14 cellular contexts compared by ENCODE assay signal in genomic region chr16:68436581-68436980, GRCh38. TPM values are rescaled to one million over a fixed set of nuclear protein-coding genes. Genes with fewer than 3 reads are reported as not detected.
DNase-seq lines count a peak whose midpoint lies in the region; ATAC-seq and TF ChIP-seq lines count a peak whose summit lies in the region.
"Had no signal": no experiment of that assay in that cellular context is flagged by ENCODE, and none has a peak within 500 bp of the region (broad histone marks: within the 10 kb centered on the region; RNA-seq: fewer than 3 reads in every experiment).

No MANE protein-coding gene starts in this region.

- no peaks in the 10 kb centered on the region for H3K27me3 ChIP-seq in NT2/D1 (ENCODE audit: insufficient read depth, insufficient read length)
- H3K27me3 ChIP-seq in thyroid gland = no peaks in the 10 kb centered on the region
- H3K27me3 ChIP-seq: ascending aorta; BLaER1 treated with 17β-estradiol and CSF1 and Interleukin-3, amounts not matched to agents 10 nM and 100 nM had no signal

- H3K4me1 ChIP-seq in NT2/D1 (ENCODE audit: insufficient read depth, insufficient read length) (no peaks in the 10 kb centered on the region), thyroid gland (no peaks in the 10 kb centered on the region)
- H3K4me1 ChIP-seq: ascending aorta; BLaER1 treated with 17β-estradiol and CSF1 and Interleukin-3, amounts not matched to agents 10 nM and 100 nM; left ventricle myocardium inferior had no signal

- TF ChIP-seq CTCF in 22Rv1 (IDR thresholded peaks at IDR 0.05) (peak; percentile 58), GM12864 (IDR thresholded peaks at IDR 0.05; ENCODE audit: low read depth, low read length, missing control alignments) (peak; percentile 55), thyroid gland (IDR thresholded peaks at IDR 0.05) (no peak)

- H3K36me3 ChIP-seq in NT2/D1 (ENCODE audit: insufficient read depth, insufficient read length, low read length) (no peaks in the 10 kb centered on the region), thyroid gland (no peaks in the 10 kb centered on the region)
- H3K36me3 ChIP-seq: ascending aorta; BLaER1 treated with 17β-estradiol and CSF1 and Interleukin-3, amounts not matched to agents 10 nM and 100 nM; left ventricle myocardium inferior had no signal

- DNase-seq in GM12864 (ENCODE audit: low read depth) = no peak
- peak; percentile 47 for DNase-seq in NT2/D1 (ENCODE audit: low read depth, low spot score)
- DNase-seq in erythroblast (lab: John Stamatoyannopoulos, UW) = peak; percentile 45 to 56
- no peak for DNase-seq in cortex of kidney (lab: John Stamatoyannopoulos, UW)
- DNase-seq in thyroid gland = no peak
- DNase-seq in NCI-H345 treated with DMSO at 0.1 percent for 48 hours (lab: John Stamatoyannopoulos, UW; ENCODE audit: unreplicated experiment) = no peak
- DNase-seq: activated CD8-positive, alpha-beta memory T cell treated with anti-CD3 and anti-CD28 coated beads, Interleukin-2, amount 50 U/mL, for 4 hours; left ventricle myocardium inferior; NCI-H69 had no signal

- TF ChIP-seq POLR2A in erythroblast (IDR thresholded peaks at IDR 0.05; ENCODE audit: low read length) (no peak), thyroid gland (IDR thresholded peaks at IDR 0.05) (no peak)

- H3K9me3 ChIP-seq in NT2/D1 (ENCODE audit: insufficient read depth, low read length) (peaks cover 20% of the 10 kb centered on the region), thyroid gland (no peaks in the 10 kb centered on the region)
- H3K9me3 ChIP-seq: ascending aorta had no signal

- H3K27ac ChIP-seq in 22Rv1 (no peak overlapping the region), thyroid gland (no peak overlapping the region)
- H3K27ac ChIP-seq: ascending aorta; BLaER1 treated with 17β-estradiol and CSF1 and Interleukin-3, amounts not matched to agents 10 nM and 100 nM; left ventricle myocardium inferior; parathyroid adenoma had no signal

- ATAC-seq in HG03039 (IDR thresholded peaks at IDR 0.05; ENCODE audit: unreplicated experiment) = no peak

- WGBS in thyroid gland, 2 donors = 87 to 90% methylated on average over 4 of the region's 4 CpGs

- H3K4me3 ChIP-seq in GM12864 (ENCODE audit: low read depth, low read length) (no peak overlapping the region), NT2/D1 (ENCODE audit: insufficient read length, low read depth) (no peak overlapping the region), thyroid gland (replicated peaks in 1 of 3) (no peak overlapping the region)
- H3K4me3 ChIP-seq: ascending aorta; BLaER1 treated with 17β-estradiol and CSF1 and Interleukin-3, amounts not matched to agents 10 nM and 100 nM; left ventricle myocardium inferior had no signal

- no peak overlapping the region for H3K9ac ChIP-seq in NT2/D1 (ENCODE audit: insufficient read length, low read depth)
- H3K9ac ChIP-seq: BLaER1 treated with 17β-estradiol and CSF1 and Interleukin-3, amounts not matched to agents 10 nM and 100 nM; parathyroid adenoma had no signal

- intact Hi-C loops in thyroid gland (cut with DNase I) = no loop called here

RNA-seq across cellular contexts. Expression of gene SMPD3, which starts 11.7 kb away (rescaled TPM):
- total RNA-seq in thyroid gland = 1 to 10 TPM in 3 of 4 donors, under 1 TPM in 1; 0.33 to 2.4 (median 1.3) TPM
- total RNA-seq: ascending aorta had no signal

Comparison
In these comparisons a context has a peak if more than half of its experiments do, and no peak if none do; other contexts are left out.
1. CTCF ChIP-seq: peak in 22Rv1 (single experiment) and GM12864 (single experiment); none in thyroid gland (0 of 6).
2. DNase-seq: peak in NT2/D1 (single experiment) and erythroblast (2 of 2); none in GM12864 (single experiment), cortex of kidney (single experiment), thyroid gland (0 of 2) and NCI-H345 treated with DMSO at 0.1 percent for 48 hours (single experiment).